12 cellular contexts compared by ENCODE assay signal in genomic region chr1:168920456-168921094, GRCh38.
A peak's percentile ranks its signal among the peaks of the same experiment; 100 is the strongest.
DNase-seq lines count a peak whose midpoint lies in the region; ATAC-seq and TF ChIP-seq lines count a peak whose summit lies in the region.
"Had no signal": no experiment of that assay in that cellular context is flagged by ENCODE, and none has a peak within 500 bp of the region (broad histone marks: within the 10 kb centered on the region; RNA-seq: fewer than 3 reads in every experiment).

No MANE protein-coding gene starts in this region.

- TF ChIP-seq CTCF in C4-2B (conservative IDR thresholded peaks at IDR 0.05) (no peak), WI38 (IDR thresholded peaks at IDR 0.05; ENCODE audit: low read depth, low read length) (no peak)

- H3K4me3 ChIP-seq in WI38 (ENCODE audit: low read depth, low read length), result peak overlapping the region; percentile 14; the same call in 1 of the 2 replicates

- ATAC-seq in Right ventricle myocardium superior (ENCODE audit: poor library complexity), result peak; percentile 86

- H3K27ac ChIP-seq in C4-2B, result peak overlapping the region; percentile 71; the same call in 1 of the 2 replicates

- intact Hi-C loops in Right ventricle myocardium superior (cut with DNase I), result no loop called here

- DNase-seq in Right ventricle myocardium superior (no peak), putamen (ENCODE audit: low spot score) (peak; percentile 16), DMS79 (lab: John Stamatoyannopoulos, UW) (no peak), NCI-H2107 (lab: John Stamatoyannopoulos, UW) (no peak), NCI-H1694 treated with DMSO at 0.1 percent for 48 hours (lab: John Stamatoyannopoulos, UW) (no peak), NCI-H748 treated with DMSO at 0.1 percent for 48 hours (lab: John Stamatoyannopoulos, UW) (no peak)
- DNase-seq: activated naive CD8-positive, alpha-beta T cell treated with anti-CD3 and anti-CD28 coated beads, Interleukin-2, amount 10 ng/mL, durations not matched to agents 7 days and 5 days; CD4-positive, CD25-positive, alpha-beta regulatory T cell; glutamatergic neuron; NCI-H345 had no signal
